8 cellular contexts compared by ENCODE assay signal in genomic region chr17:57916925-57917858, GRCh38. TPM values are rescaled to one million over a fixed set of nuclear protein-coding genes. Genes with fewer than 3 reads are reported as not detected.
DNase-seq lines count a peak whose midpoint lies in the region; ATAC-seq and TF ChIP-seq lines count a peak whose summit lies in the region.

No MANE protein-coding gene starts in this region.

- CTCF ChIA-PET in Caco-2 (lab: Charles Lee): no interaction called here

- no peaks in the 10 kb centered on the region for H3K9me3 ChIP-seq in Caco-2

- no peaks in the 10 kb centered on the region for H3K27me3 ChIP-seq in Caco-2 (replicated peaks; ENCODE audit: control insufficient read depth, insufficient read depth, low read length)
- H3K27me3 ChIP-seq in brain microvascular endothelial cell (replicated peaks): no peaks in the 10 kb centered on the region

- ATAC-seq in HG03565 (IDR thresholded peaks at IDR 0.05; ENCODE audit: unreplicated experiment) (no peak), HG02973 (IDR thresholded peaks at IDR 0.05; ENCODE audit: unreplicated experiment) (no peak)

- DNase-seq in Caco-2: no peak
- DNase-seq in NCI-H1092 (lab: John Stamatoyannopoulos, UW): peak; percentile 79
- peak; percentile 6 for DNase-seq in activated T-helper 9 cell treated with anti-CD3 and anti-CD28 coated beads, Interleukin-2, amount 50 U/mL, for 16 hours (ENCODE audit: low read depth)
- DNase-seq in medulla oblongata (ENCODE audit: extremely low spot score): peak; percentile 86
- no peak for DNase-seq in KBM-7
- no peak for DNase-seq in brain microvascular endothelial cell

- H3K9me3 Mint-ChIP-seq in Caco-2 (ENCODE audit: unreplicated experiment): no peaks in the 10 kb centered on the region

- H3K4me3 ChIP-seq in Caco-2 (ENCODE audit: low read depth, low read length) (no peak overlapping the region), brain microvascular endothelial cell (ENCODE audit: low read depth, low read length) (no peak overlapping the region)

- H3K36me3 ChIP-seq in Caco-2 (ENCODE audit: control insufficient read depth, insufficient read depth, low read length): no peaks in the 10 kb centered on the region
- no peaks in the 10 kb centered on the region for H3K36me3 ChIP-seq in brain microvascular endothelial cell (replicated peaks)

- no peak overlapping the region for H3K4me3 Mint-ChIP-seq in Caco-2 (ENCODE audit: unreplicated experiment)

- in situ Hi-C loops in KBM-7 (cut with MboI; ENCODE audit: low pct_unique_long_range_greater_than_20kb, low sequenced_read_pairs) (no loop called here), brain microvascular endothelial cell (cut with HindIII; ENCODE audit: low pct_ligation_motif_present, low sequenced_read_pairs) (no loop called here)

- POLR2A ChIA-PET in Caco-2 (lab: Charles Lee): no interaction called here

- peak overlapping the region; percentile 54 for H3K27ac Mint-ChIP-seq in Caco-2 (ENCODE audit: unreplicated experiment)

- H3K4me1 Mint-ChIP-seq in Caco-2 (ENCODE audit: low read depth, unreplicated experiment): peaks cover 18% of the 10 kb centered on the region

- no peak overlapping the region for H3K27ac ChIP-seq in brain microvascular endothelial cell

- H3K4me1 ChIP-seq in Caco-2: peaks cover 24% of the 10 kb centered on the region

- TF ChIP-seq CTCF in Caco-2 (IDR thresholded peaks at IDR 0.05; ENCODE audit: insufficient read depth in 1 of 2, low read depth in 1 of 2, low read length in 1 of 2, severe bottlenecking in 1 of 2, unreplicated experiment in 1 of 2) (no peak), brain microvascular endothelial cell (IDR thresholded peaks at IDR 0.05; ENCODE audit: low read depth, low read length, missing control alignments) (no peak)

- H3K36me3 Mint-ChIP-seq in Caco-2 (ENCODE audit: insufficient read depth, unreplicated experiment): peaks cover 6% of the 10 kb centered on the region

- no TSS peak for BruUV-seq in Caco-2 (replicated peaks; lab: Mats Ljungman, UMichigan)

- H3K27me3 Mint-ChIP-seq in Caco-2 (ENCODE audit: insufficient read depth, unreplicated experiment): no peaks in the 10 kb centered on the region

- intact Hi-C loops in Caco-2 (cut with micrococcal nuclease; ENCODE audit: unreplicated experiment): no loop called here

RNA-seq across cellular contexts. Expression of gene CUEDC1, which starts 38.0 kb away (rescaled TPM):
- 27.5 TPM in 2 replicates for total RNA-seq in Caco-2 (2022)

Comparison
In these comparisons a context has a peak if more than half of its experiments do, and no peak if none do; other contexts are left out.
1. DNase-seq: peak in NCI-H1092 (single experiment), activated T-helper 9 cell treated with anti-CD3 and anti-CD28 coated beads, Interleukin-2, amount 50 U/mL, for 16 hours (single experiment) and medulla oblongata (single experiment); none in Caco-2 (0 of 2), KBM-7 (single experiment) and brain microvascular endothelial cell (single experiment).